ENCODE assay signal across 11 cellular contexts in the genomic region with DNA sequence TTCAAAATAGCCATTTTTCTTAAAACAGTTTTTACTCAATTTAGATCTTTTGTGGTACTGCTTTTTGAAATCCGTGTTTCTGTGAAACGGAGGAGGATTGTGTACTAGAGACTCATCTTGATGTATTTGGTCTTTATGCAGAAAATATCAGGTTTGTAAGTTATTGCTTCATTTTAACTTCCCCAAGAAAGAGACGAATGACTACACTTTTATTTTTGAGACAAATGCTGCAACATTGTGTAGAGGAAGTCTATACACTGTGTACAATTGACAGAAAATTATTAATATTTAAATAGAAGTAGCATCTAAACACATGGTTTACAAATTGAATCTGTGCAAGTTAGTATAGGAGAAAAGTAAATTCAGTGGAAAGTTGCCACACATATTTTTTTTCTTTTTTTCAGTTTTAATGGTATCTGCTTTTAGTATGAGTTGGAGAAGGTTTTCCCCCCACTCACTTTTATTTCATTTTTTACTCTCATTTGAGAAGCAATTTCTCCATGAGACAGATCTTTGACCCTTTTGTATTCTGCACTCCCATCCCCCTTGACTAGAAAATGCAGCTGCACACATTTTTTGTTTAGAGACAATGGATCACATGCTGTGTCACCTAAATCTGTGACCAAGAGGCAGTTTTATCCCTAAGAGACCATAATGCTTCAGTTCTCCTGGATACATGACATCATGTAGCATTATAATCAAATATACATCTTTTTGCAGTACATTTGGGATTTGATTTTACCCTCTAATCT. TPM values are rescaled to one million over a fixed set of nuclear protein-coding genes. Genes with fewer than 3 reads are reported as not detected.
DNase-seq lines count a peak whose midpoint lies in the region; ATAC-seq and TF ChIP-seq lines count a peak whose summit lies in the region.
"Had no signal": no experiment of that assay in that cellular context is flagged by ENCODE, and none has a peak within 500 bp of the region (broad histone marks: within the 10 kb centered on the region; RNA-seq: fewer than 3 reads in every experiment).

No MANE protein-coding gene starts in this region.

- no peak overlapping the region for H3K4me2 ChIP-seq in smooth muscle cell

- H3F3A ChIP-seq in smooth muscle cell (ENCODE audit: low read depth) = no peaks in the 10 kb centered on the region

- peaks cover 78% of the 10 kb centered on the region for H4K20me1 ChIP-seq in smooth muscle cell (ENCODE audit: low read depth)

- H3K36me3 ChIP-seq in smooth muscle cell (ENCODE audit: low read depth) = no peaks in the 10 kb centered on the region
- H3K36me3 ChIP-seq: uterus had no signal

- H3K4me3 ChIP-seq in smooth muscle cell = no peak overlapping the region
- H3K4me3 ChIP-seq: uterus had no signal

- TF ChIP-seq CTCF in smooth muscle cell (IDR thresholded peaks at IDR 0.05; ENCODE audit: borderline replicate concordance, insufficient read depth, poor library complexity, severe bottlenecking) = no peak

- no peak overlapping the region for H3K4me3 Mint-ChIP-seq in stimulated activated naive CD8-positive, alpha-beta T cell treated with anti-CD3 and anti-CD28 coated beads, Interleukin-15, Interleukin-2, amounts not matched to agents 100 ng/mL and 50 ng/mL, for 24 hours
- peak overlapping the region in 1 of 2 donors; percentile 29 for H3K4me3 Mint-ChIP-seq in stimulated activated naive CD8-positive, alpha-beta T cell treated with anti-CD3 and anti-CD28 coated beads, Interleukin-15, amount 100 ng/mL, for 72 hours
- peak overlapping the region; percentile 26 to 54 (median 47) for H3K4me3 Mint-ChIP-seq in immature natural killer cell
- H3K4me3 Mint-ChIP-seq: activated naive CD4-positive, alpha-beta T cell treated with anti-CD3 and anti-CD28 coated beads, Interleukin-2, amount 10 ng/mL, durations not matched to agents 7 days and 5 days had no signal

- H3K27ac Mint-ChIP-seq in stimulated activated naive CD8-positive, alpha-beta T cell treated with anti-CD3 and anti-CD28 coated beads, Interleukin-15, Interleukin-2, amounts not matched to agents 100 ng/mL and 50 ng/mL, for 24 hours = peak overlapping the region; percentile 21
- H3K27ac Mint-ChIP-seq in stimulated activated naive CD8-positive, alpha-beta T cell treated with anti-CD3 and anti-CD28 coated beads, Interleukin-15, amount 100 ng/mL, for 72 hours = peak overlapping the region in 1 of 2 donors; percentile 69
- peak overlapping the region in 5 of 6 donors; percentile 7 to 76 (median 20) for H3K27ac Mint-ChIP-seq in immature natural killer cell

- H2AFZ ChIP-seq in smooth muscle cell (ENCODE audit: low read depth) = no peak overlapping the region

- peaks cover 15% of the 10 kb centered on the region for H3K36me3 Mint-ChIP-seq in stimulated activated naive CD8-positive, alpha-beta T cell treated with anti-CD3 and anti-CD28 coated beads, Interleukin-15, Interleukin-2, amounts not matched to agents 100 ng/mL and 50 ng/mL, for 24 hours (ENCODE audit: low read depth)
- no peaks in the 10 kb centered on the region for H3K36me3 Mint-ChIP-seq in immature natural killer cell

- H3K4me1 ChIP-seq in smooth muscle cell (ENCODE audit: low read depth) = peaks cover 43% of the 10 kb centered on the region
- H3K4me1 ChIP-seq: uterus had no signal

- no peak overlapping the region for H3K9ac ChIP-seq in smooth muscle cell (ENCODE audit: low read depth)

- 94% methylated on average over 3 of the region's 3 CpGs for WGBS in smooth muscle cell (ENCODE audit: low lambda C conversion rate)

- no peaks in the 10 kb centered on the region for H3K27me3 Mint-ChIP-seq in stimulated activated naive CD8-positive, alpha-beta T cell treated with anti-CD3 and anti-CD28 coated beads, Interleukin-15, Interleukin-2, amounts not matched to agents 100 ng/mL and 50 ng/mL, for 24 hours
- no peaks in the 10 kb centered on the region for H3K27me3 Mint-ChIP-seq in stimulated activated naive CD8-positive, alpha-beta T cell treated with anti-CD3 and anti-CD28 coated beads, Interleukin-15, amount 100 ng/mL, for 72 hours
- no peaks in the 10 kb centered on the region for H3K27me3 Mint-ChIP-seq in immature natural killer cell (ENCODE audit: low read depth in 3 of 3)
- H3K27me3 Mint-ChIP-seq: activated naive CD4-positive, alpha-beta T cell treated with anti-CD3 and anti-CD28 coated beads, Interleukin-2, amount 10 ng/mL, durations not matched to agents 7 days and 5 days had no signal

- peaks cover 72% of the 10 kb centered on the region for H3K4me1 Mint-ChIP-seq in stimulated activated naive CD8-positive, alpha-beta T cell treated with anti-CD3 and anti-CD28 coated beads, Interleukin-15, Interleukin-2, amounts not matched to agents 100 ng/mL and 50 ng/mL, for 24 hours (ENCODE audit: low read depth)
- H3K4me1 Mint-ChIP-seq in stimulated activated naive CD8-positive, alpha-beta T cell treated with anti-CD3 and anti-CD28 coated beads, Interleukin-15, amount 100 ng/mL, for 72 hours = peaks cover 53% of the 10 kb centered on the region
- H3K4me1 Mint-ChIP-seq in immature natural killer cell = peaks cover 66 to 95% of the 10 kb centered on the region in 2 donors

- no peak for DNase-seq in stimulated activated naive CD8-positive, alpha-beta T cell treated with anti-CD3 and anti-CD28 coated beads, Interleukin-15, amount 100 ng/mL, for 72 hours
- DNase-seq in NOMO-1 treated with dmso at 0.1 percent for 144 hours (lab: John Stamatoyannopoulos, UW; ENCODE audit: unreplicated experiment) (peak; percentile 9), immature natural killer cell (no peak), iPS-NIHi7 (ENCODE audit: extremely low spot score) (no peak), smooth muscle cell (lab: John Stamatoyannopoulos, UW; ENCODE audit: unreplicated experiment) (no peak), GM03348 (ENCODE audit: low spot score) (no peak)
- DNase-seq: activated naive CD4-positive, alpha-beta T cell treated with anti-CD3 and anti-CD28 coated beads, Interleukin-2, amount 10 ng/mL, durations not matched to agents 7 days and 5 days; stimulated activated CD4-positive, alpha-beta T cell treated with anti-CD3 and anti-CD28 coated beads, Interleukin-1b, Interleukin-23, amount 100 ng/mL, for 48 hours; uterus had no signal

- H3K27me3 ChIP-seq in smooth muscle cell (ENCODE audit: low read depth) = no peaks in the 10 kb centered on the region
- H3K27me3 ChIP-seq: uterus had no signal

- no peak for ATAC-seq in stimulated activated naive CD8-positive, alpha-beta T cell treated with anti-CD3 and anti-CD28 coated beads, Interleukin-15, amount 100 ng/mL, for 72 hours
- ATAC-seq in GM19455 (IDR thresholded peaks at IDR 0.05; ENCODE audit: unreplicated experiment) = no peak

- H3K79me2 ChIP-seq in smooth muscle cell (ENCODE audit: low read depth) = peaks cover 98% of the 10 kb centered on the region

- no peaks in the 10 kb centered on the region for H3K9me3 ChIP-seq in smooth muscle cell (replicated peaks; ENCODE audit: low read depth)
- H3K9me3 ChIP-seq: uterus had no signal

- no peaks in the 10 kb centered on the region for H3K9me3 Mint-ChIP-seq in stimulated activated naive CD8-positive, alpha-beta T cell treated with anti-CD3 and anti-CD28 coated beads, Interleukin-15, Interleukin-2, amounts not matched to agents 100 ng/mL and 50 ng/mL, for 24 hours
- H3K9me3 Mint-ChIP-seq in stimulated activated naive CD8-positive, alpha-beta T cell treated with anti-CD3 and anti-CD28 coated beads, Interleukin-15, amount 100 ng/mL, for 72 hours = no peaks in the 10 kb centered on the region
- no peaks in the 10 kb centered on the region for H3K9me3 Mint-ChIP-seq in immature natural killer cell
- H3K9me3 Mint-ChIP-seq: activated naive CD4-positive, alpha-beta T cell treated with anti-CD3 and anti-CD28 coated beads, Interleukin-2, amount 10 ng/mL, durations not matched to agents 7 days and 5 days had no signal

- H3K27ac ChIP-seq in smooth muscle cell (ENCODE audit: low read depth) = no peak overlapping the region
- H3K27ac ChIP-seq: uterus had no signal

RNA-seq across cellular contexts. Expression of gene FOXN2, which starts 14.7 kb away (rescaled TPM):
- polyA plus RNA-seq in immature natural killer cell = 10 to 100 TPM; 20.6 to 50.8 (median 42.2) TPM
- total RNA-seq in smooth muscle cell = 21.9 and 29.1 TPM in 2 replicates
- 5.3 and 6.0 TPM in 2 replicates for polyA plus RNA-seq in smooth muscle cell
